20 cellular contexts compared by ENCODE assay signal in genomic region chr7:116796471-116796870, GRCh38.
A peak's percentile ranks its signal among the peaks of the same experiment; 100 is the strongest.
DNase-seq lines count a peak whose midpoint lies in the region; ATAC-seq and TF ChIP-seq lines count a peak whose summit lies in the region.
"Had no signal": no experiment of that assay in that cellular context is flagged by ENCODE, and none has a peak within 500 bp of the region (broad histone marks: within the 10 kb centered on the region; RNA-seq: fewer than 3 reads in every experiment).

No MANE protein-coding gene starts in this region.

- H3K27ac ChIP-seq in RWPE2 (ENCODE audit: poor library complexity, severe bottlenecking) (peak overlapping the region; percentile 21), liver (ENCODE audit: low read depth in 1 of 2, low read length in 2 of 2) (peak overlapping the region; percentile 16 to 59), Karpas-422 (ENCODE audit: low read length) (no peak overlapping the region)
- H3K27ac ChIP-seq: 22Rv1, C4-2B, HL-60 had no signal

- WGBS in liver = 70% methylated on average over 5 of the region's 5 CpGs

- H3K9me3 Mint-ChIP-seq in naive thymus-derived CD8-positive, alpha-beta T cell = peaks cover 0 to 2% (median 0%) of the 10 kb centered on the region in 9 donors
- H3K9me3 Mint-ChIP-seq: CD4-positive, alpha-beta T cell had no signal

- POLR2A ChIA-PET in naive thymus-derived CD8-positive, alpha-beta T cell (lab: Charles Lee) = no interaction called here

- ATAC-seq in RWPE2 (ENCODE audit: low read depth) = no peak
- ATAC-seq in naive thymus-derived CD8-positive, alpha-beta T cell = no peak
- ATAC-seq: A549, K562 had no signal

- no peaks in the 10 kb centered on the region for H3K9me3 ChIP-seq in RWPE2 (ENCODE audit: severe bottlenecking)
- no peaks in the 10 kb centered on the region for H3K9me3 ChIP-seq in liver (ENCODE audit: control insufficient read depth in 4 of 4, low read length in 3 of 4)
- no peaks in the 10 kb centered on the region for H3K9me3 ChIP-seq in Karpas-422 (ENCODE audit: low read length)
- H3K9me3 ChIP-seq: A549, Caco-2, HAP-1 had no signal

- no peak overlapping the region for H3K4me3 Mint-ChIP-seq in naive thymus-derived CD8-positive, alpha-beta T cell
- H3K4me3 Mint-ChIP-seq: CD4-positive, alpha-beta T cell had no signal

- H3K4me1 ChIP-seq in RWPE2 (ENCODE audit: insufficient read depth, poor library complexity, severe bottlenecking) = peaks cover 19% of the 10 kb centered on the region
- H3K4me1 ChIP-seq in liver (ENCODE audit: control insufficient read depth in 4 of 4, insufficient read depth in 4 of 4, low read length in 3 of 4) = peaks cover 3 to 16% (median 7%) of the 10 kb centered on the region in 4 donors
- peaks cover 23% of the 10 kb centered on the region for H3K4me1 ChIP-seq in Karpas-422 (ENCODE audit: low read length)

- TF ChIP-seq RAD21 in liver (IDR thresholded peaks at IDR 0.05) = peak in 1 of 2 donors; percentile 32

- H3K36me3 Mint-ChIP-seq in naive thymus-derived CD8-positive, alpha-beta T cell = no peaks in the 10 kb centered on the region

- no peak for TF ChIP-seq CTCF in RWPE2 (IDR thresholded peaks at IDR 0.05; ENCODE audit: poor library complexity, severe bottlenecking)
- TF ChIP-seq CTCF in liver (IDR thresholded peaks at IDR 0.05; ENCODE audit: low read depth, low read length, missing input control) = no peak

- no peaks in the 10 kb centered on the region for H3K79me2 ChIP-seq in Karpas-422 (ENCODE audit: low read length)

- H3K4me3 ChIP-seq in RWPE2 (ENCODE audit: severe bottlenecking) (no peak overlapping the region), liver (ENCODE audit: low read depth in 1 of 3, low read length in 3 of 3) (no peak overlapping the region), Karpas-422 (ENCODE audit: low read length) (no peak overlapping the region)
- H3K4me3 ChIP-seq: A549, HAP-1, K562 had no signal

- H2AFZ ChIP-seq in Karpas-422 (ENCODE audit: low read length) = no peak overlapping the region

- H3K36me3 ChIP-seq in RWPE2 (ENCODE audit: low read depth) = peaks cover 39% of the 10 kb centered on the region
- H3K36me3 ChIP-seq in liver (ENCODE audit: control insufficient read depth in 4 of 4, insufficient read depth in 3 of 4, low read depth in 1 of 4, low read length in 3 of 4) = no peaks in the 10 kb centered on the region
- H3K36me3 ChIP-seq in Karpas-422 (ENCODE audit: insufficient read depth, low read length) = peaks cover 31% of the 10 kb centered on the region

- no peaks in the 10 kb centered on the region for H3K27me3 ChIP-seq in RWPE2 (ENCODE audit: insufficient read depth, poor library complexity, severe bottlenecking)
- no peaks in the 10 kb centered on the region for H3K27me3 ChIP-seq in liver (ENCODE audit: control insufficient read depth in 4 of 4, insufficient read depth in 4 of 4, low read length in 3 of 4)
- H3K27me3 ChIP-seq in Karpas-422 (ENCODE audit: low read length) = no peaks in the 10 kb centered on the region

- H4K20me1 ChIP-seq in Karpas-422 (ENCODE audit: insufficient read depth, low read depth, low read length) = no peaks in the 10 kb centered on the region

- H3K27ac Mint-ChIP-seq in naive thymus-derived CD8-positive, alpha-beta T cell = no peak overlapping the region
- H3K27ac Mint-ChIP-seq: CD4-positive, alpha-beta T cell had no signal

- DNase-seq in NCI-H2029 (lab: John Stamatoyannopoulos, UW) = peak; percentile 18
- DNase-seq in NCI-H2029 treated with DMSO at 0.1 percent for 48 hours (lab: John Stamatoyannopoulos, UW) = no peak
- no peak for DNase-seq in RWPE2 (ENCODE audit: low spot score)
- DNase-seq in naive thymus-derived CD8-positive, alpha-beta T cell = no peak
- DNase-seq in activated T-cell treated with anti-CD3 and anti-CD28 coated beads, Interleukin-2, amount 50 U/mL, for 48 hours = no peak
- DNase-seq in Karpas-422 = no peak
- DNase-seq: AML-193; Caco-2; CD4-positive, alpha-beta T cell; DMS153; DND-41; EL; IMR-90 had no signal

- no peak overlapping the region for H3K9ac ChIP-seq in liver (ENCODE audit: low read depth in 1 of 2, low read length in 2 of 2)
- H3K9ac ChIP-seq in Karpas-422 (ENCODE audit: low read length) = no peak overlapping the region

- H3K4me2 ChIP-seq in Karpas-422 (ENCODE audit: low read depth, low read length, poor library complexity, severe bottlenecking) = no peak overlapping the region
- H3K4me2 ChIP-seq: A549 had no signal

- H3K27me3 Mint-ChIP-seq in naive thymus-derived CD8-positive, alpha-beta T cell = peaks cover 3 to 11% (median 8%) of the 10 kb centered on the region in 5 donors

- no peaks in the 10 kb centered on the region for H3K4me1 Mint-ChIP-seq in naive thymus-derived CD8-positive, alpha-beta T cell

- no peaks in the 10 kb centered on the region for H3K9me2 ChIP-seq in Karpas-422 (replicated peaks; ENCODE audit: insufficient read depth, low read length)

TF ChIP-seq in liver, 16 proteins besides CTCF, POLR2A, EP300 and RAD21:
- peak; percentile 19 to 31 for TF ChIP-seq HNF4A (conservative IDR thresholded peaks at IDR 0.05)
- TF ChIP-seq EGR1 (IDR thresholded peaks at IDR 0.05; ENCODE audit: low read depth in 2 of 2) = no peak
- no peak for TF ChIP-seq TAF1 (conservative IDR thresholded peaks at IDR 0.05)
- TF ChIP-seq ATF3 (IDR thresholded peaks at IDR 0.05) = no peak
- no peak for TF ChIP-seq GABPA (IDR thresholded peaks at IDR 0.05 in 1 of 2, conservative IDR thresholded peaks at IDR 0.05 in 1 of 2)
- TF ChIP-seq SP1 (IDR thresholded peaks at IDR 0.05) = peak; percentile 13
- TF ChIP-seq YY1 (IDR thresholded peaks at IDR 0.05) = peak; percentile 24
- TF ChIP-seq RXRA (IDR thresholded peaks at IDR 0.05) = peak; percentile 53 to 66
- TF ChIP-seq FOXA1 (IDR thresholded peaks at IDR 0.05) = peak; percentile 57
- TF ChIP-seq HNF4G (IDR thresholded peaks at IDR 0.05) = no peak
- TF ChIP-seq NR2F2 (IDR thresholded peaks at IDR 0.05) = no peak
- peak; percentile 78 for TF ChIP-seq FOXA2 (IDR thresholded peaks at IDR 0.05)
- TF ChIP-seq, protein P1, sequence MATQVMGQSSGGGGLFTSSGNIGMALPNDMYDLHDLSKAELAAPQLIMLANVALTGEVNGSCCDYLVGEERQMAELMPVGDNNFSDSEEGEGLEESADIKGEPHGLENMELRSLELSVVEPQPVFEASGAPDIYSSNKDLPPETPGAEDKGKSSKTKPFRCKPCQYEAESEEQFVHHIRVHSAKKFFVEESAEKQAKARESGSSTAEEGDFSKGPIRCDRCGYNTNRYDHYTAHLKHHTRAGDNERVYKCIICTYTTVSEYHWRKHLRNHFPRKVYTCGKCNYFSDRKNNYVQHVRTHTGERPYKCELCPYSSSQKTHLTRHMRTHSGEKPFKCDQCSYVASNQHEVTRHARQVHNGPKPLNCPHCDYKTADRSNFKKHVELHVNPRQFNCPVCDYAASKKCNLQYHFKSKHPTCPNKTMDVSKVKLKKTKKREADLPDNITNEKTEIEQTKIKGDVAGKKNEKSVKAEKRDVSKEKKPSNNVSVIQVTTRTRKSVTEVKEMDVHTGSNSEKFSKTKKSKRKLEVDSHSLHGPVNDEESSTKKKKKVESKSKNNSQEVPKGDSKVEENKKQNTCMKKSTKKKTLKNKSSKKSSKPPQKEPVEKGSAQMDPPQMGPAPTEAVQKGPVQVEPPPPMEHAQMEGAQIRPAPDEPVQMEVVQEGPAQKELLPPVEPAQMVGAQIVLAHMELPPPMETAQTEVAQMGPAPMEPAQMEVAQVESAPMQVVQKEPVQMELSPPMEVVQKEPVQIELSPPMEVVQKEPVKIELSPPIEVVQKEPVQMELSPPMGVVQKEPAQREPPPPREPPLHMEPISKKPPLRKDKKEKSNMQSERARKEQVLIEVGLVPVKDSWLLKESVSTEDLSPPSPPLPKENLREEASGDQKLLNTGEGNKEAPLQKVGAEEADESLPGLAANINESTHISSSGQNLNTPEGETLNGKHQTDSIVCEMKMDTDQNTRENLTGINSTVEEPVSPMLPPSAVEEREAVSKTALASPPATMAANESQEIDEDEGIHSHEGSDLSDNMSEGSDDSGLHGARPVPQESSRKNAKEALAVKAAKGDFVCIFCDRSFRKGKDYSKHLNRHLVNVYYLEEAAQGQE (IDR thresholded peaks at IDR 0.05) = peak; percentile 31
- peak in 1 of 2 donors; percentile 17 for TF ChIP-seq JUND (IDR thresholded peaks at IDR 0.05)
